1 cellular context compared by ENCODE assay signal in genomic region chr5:7363067-7363677, GRCh38.
A peak's percentile ranks its signal among the peaks of the same experiment; 100 is the strongest.
TF ChIP-seq lines count a peak whose summit lies in the region.

No MANE protein-coding gene starts in this region.

TF ChIP-seq in GM23338, 12 proteins besides CTCF, POLR2A, EP300 and RAD21 (continued from another document):
- TF ChIP-seq ETS1 (IDR thresholded peaks at IDR 0.05): peak; percentile 32; the same call in 1 of the 2 replicates
- no peak for TF ChIP-seq POLR2AphosphoS5 (IDR thresholded peaks at IDR 0.05; ENCODE audit: low read depth)
- no peak for TF ChIP-seq REST (IDR thresholded peaks at IDR 0.05; ENCODE audit: unreplicated experiment)
- no peak for TF ChIP-seq STAT1 (IDR thresholded peaks at IDR 0.05; ENCODE audit: unreplicated experiment)
- TF ChIP-seq EZH2phosphoT487 (IDR thresholded peaks at IDR 0.05; ENCODE audit: unreplicated experiment): no peak
